7 cellular contexts compared by ENCODE assay signal in the genomic region with DNA sequence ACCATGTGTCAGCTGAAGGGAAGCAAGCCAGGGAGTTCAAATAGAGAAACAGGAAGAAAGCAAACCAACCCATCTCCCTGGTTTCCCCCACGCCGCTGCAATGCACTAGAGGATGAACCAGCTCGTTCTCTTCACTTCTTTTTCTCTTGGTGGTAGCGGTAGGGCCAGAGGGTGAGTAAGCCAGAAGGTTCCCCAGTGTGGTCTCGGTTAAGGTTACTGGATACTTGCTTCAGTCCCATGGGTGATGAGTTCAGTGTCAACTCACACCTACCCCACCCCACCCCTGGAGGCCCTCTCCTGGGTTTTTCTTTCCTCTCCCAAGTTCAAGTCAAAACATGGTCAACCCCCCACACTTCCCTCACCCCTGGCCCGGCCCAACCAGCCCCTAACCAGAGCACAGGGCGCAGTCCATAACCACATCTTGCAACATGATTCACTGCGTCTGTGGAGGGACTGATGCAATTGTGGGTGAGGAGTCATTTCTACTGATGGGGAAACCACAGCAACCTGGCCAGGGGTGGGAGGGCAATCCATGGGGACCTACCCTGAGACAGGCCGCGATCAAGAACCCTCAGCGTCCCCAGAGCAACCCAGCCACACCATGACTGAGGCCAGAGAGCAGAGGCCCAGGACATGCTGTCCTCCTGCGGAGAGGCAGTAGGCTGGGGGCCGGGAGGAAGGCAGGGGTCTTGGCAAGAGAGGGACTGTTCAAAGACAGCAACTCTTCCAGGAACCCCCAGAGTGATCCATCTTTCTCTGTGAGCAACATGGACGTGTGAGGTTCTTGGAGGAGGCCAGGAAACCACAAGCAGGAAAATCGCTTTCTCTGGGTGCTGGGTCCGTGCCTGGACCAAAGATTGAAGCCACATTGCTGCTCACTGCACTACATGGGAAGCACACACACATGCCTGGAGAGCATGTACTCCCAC.
DNase-seq lines count a peak whose midpoint lies in the region; ATAC-seq, FAIRE-seq and TF ChIP-seq lines count a peak whose summit lies in the region.

No MANE protein-coding gene starts in this region.

- RAD21 ChIA-PET in GM12878 (lab: Charles Lee; ENCODE audit: unreplicated experiment), result interaction anchor here (0.8 to 3.5 kb wide), 12 partner anchors 10 to 1008 kb away, joined by 4 to 21 read pairs (median 6); no protein-coding TSS in a partner anchor

- in situ Hi-C loops in GM12878 (cut with MboI), result loop anchor here (5.0 kb wide), 2 partner anchors 729 to 1019 kb away; no protein-coding TSS in a partner anchor

- 6% methylated on average over 16 of the region's 16 CpGs for WGBS in GM12878 (ENCODE audit: insufficient coverage, insufficient replicate concordance, low lambda C conversion rate, missing lambda C conversion rate)

- intact Hi-C loops in GM12878 (cut with micrococcal nuclease; ENCODE audit: unreplicated experiment), result loop anchor here (2.0 to 10.0 kb wide), 6 partner anchors 24 to 909 kb away; no protein-coding TSS in a partner anchor

- peak; percentile 38 for FAIRE-seq in GM12878 (lab: Jason Lieb, UNC)

- H3K36me3 ChIP-seq in SJSA1 (no peaks in the 10 kb centered on the region), GM12878 (ENCODE audit: control insufficient read depth in 2 of 2, insufficient read depth in 2 of 2, low read length in 1 of 2) (no peaks in the 10 kb centered on the region)

- TF ChIP-seq CTCF in GM12878 (IDR thresholded peaks at IDR 0.05 in 2 of 3, conservative IDR thresholded peaks at IDR 0.05 in 1 of 3; ENCODE audit: control insufficient read depth in 2 of 3, extremely low read depth in 1 of 3, insufficient read depth in 1 of 3, low read depth in 3 of 3, low read length in 3 of 3), result no peak

- ATAC-seq in GM19023 (IDR thresholded peaks at IDR 0.05; ENCODE audit: unreplicated experiment) (peak; percentile 72), HG03039 (IDR thresholded peaks at IDR 0.05; ENCODE audit: unreplicated experiment) (peak; percentile 55), GM12878 (peak; percentile 89)

- peak overlapping the region; percentile 65 for H3K4me2 ChIP-seq in GM12878 (ENCODE audit: control insufficient read depth, insufficient read depth)

- H3K27me3 ChIP-seq in SJSA1 (replicated peaks), result no peaks in the 10 kb centered on the region
- H3K27me3 ChIP-seq in GM12878 (replicated peaks in 1 of 2; ENCODE audit: control insufficient read depth in 2 of 2, insufficient read depth in 2 of 2, low read length in 1 of 2), result no peaks in the 10 kb centered on the region; a peak in 1 of 4 replicates

- no peak overlapping the region for H2AFZ ChIP-seq in GM12878 (ENCODE audit: control insufficient read depth, low read depth, low read length)

- H3K79me2 ChIP-seq in GM12878 (ENCODE audit: control insufficient read depth, insufficient read depth, low read length), result no peaks in the 10 kb centered on the region

- H3K9ac ChIP-seq in GM12878 (ENCODE audit: control insufficient read depth, insufficient read depth, low read length), result no peak overlapping the region

- H3K4me3 ChIP-seq in SJSA1, result no peak overlapping the region
- H3K4me3 ChIP-seq in GM12878, result no peak overlapping the region

- CTCF ChIA-PET in GM12878 (lab: Yijun Ruan, JAX), result interaction anchor here (0.8 to 4.6 kb wide), 19 partner anchors 11 to 1011 kb away, joined by 3 to 52 read pairs (median 6); no protein-coding TSS in a partner anchor

- H3K9me3 ChIP-seq in SJSA1 (replicated peaks) (no peaks in the 10 kb centered on the region), GM12878 (replicated peaks; ENCODE audit: control insufficient read depth, insufficient read depth, low read length) (no peaks in the 10 kb centered on the region; the same call in 2 of the 3 replicates)

- H3K27ac ChIP-seq in SJSA1 (no peak overlapping the region), GM12878 (ENCODE audit: control insufficient read depth, insufficient read depth) (peak overlapping the region; percentile 47)

- TF ChIP-seq RAD21 in GM12878 (IDR thresholded peaks at IDR 0.05; ENCODE audit: insufficient read depth, low read depth, low read length), result no peak

- peak; percentile 37 to 62 for DNase-seq in SJSA1 (ENCODE audit: low read depth in 1 of 2, low spot score in 2 of 2)
- peak; percentile 91 for DNase-seq in GM12878 (ENCODE audit: low read depth, low spot score)
- peak; percentile 95 for DNase-seq in renal cortical epithelial cell (ENCODE audit: low read depth)
- DNase-seq in NCI-H2196 treated with DMSO at 0.1 percent for 48 hours (lab: John Stamatoyannopoulos, UW; ENCODE audit: unreplicated experiment), result no peak
- DNase-seq in mucosa of gallbladder (ENCODE audit: low spot score), result no peak

- peaks cover 22% of the 10 kb centered on the region for H3K4me1 ChIP-seq in SJSA1 (replicated peaks)
- peaks cover 37% of the 10 kb centered on the region for H3K4me1 ChIP-seq in GM12878 (ENCODE audit: control insufficient read depth, insufficient read depth, low read length)

- BruUV-seq in GM12878 (replicated peaks; lab: Mats Ljungman, UMichigan), result no TSS peak

- POLR2A ChIA-PET in GM12878 (lab: Charles Lee), result interaction anchor here (0.6 to 0.9 kb wide), 2 partner anchors 18 to 23 kb away, joined by 3 read pairs; no protein-coding TSS in a partner anchor

- TF ChIP-seq POLR2A in GM12878 (IDR thresholded peaks at IDR 0.05; ENCODE audit: low read depth, low read length), result 0 out of 2 replicates have a peak, but pooled peaks have one; percentile 25

- H4K20me1 ChIP-seq in GM12878 (ENCODE audit: control insufficient read depth, insufficient read depth), result no peaks in the 10 kb centered on the region

- SMC1A ChIA-PET in GM12878 (lab: Charles Lee; ENCODE audit: uncharacterized antibody, unreplicated experiment), result interaction anchor here (0.7 to 5.4 kb wide), 12 partner anchors 9 to 1018 kb away, joined by 3 to 46 read pairs (median 3); no protein-coding TSS in a partner anchor

- peak; percentile 54 to 75; a peak in 2 of 4 replicates for TF ChIP-seq EP300 in GM12878 (IDR thresholded peaks at IDR 0.05; ENCODE audit: borderline replicate concordance in 1 of 2, control insufficient read depth in 1 of 2, low read depth in 2 of 2, low read length in 2 of 2)

TF ChIP-seq in GM12878, 131 proteins besides CTCF, POLR2A, EP300 and RAD21 (continues in another document):
- TF ChIP-seq GATAD2B (conservative IDR thresholded peaks at IDR 0.05; ENCODE audit: low read depth) (peak; percentile 70; the same call in 1 of the 2 replicates), KAT2A (conservative IDR thresholded peaks at IDR 0.05; ENCODE audit: control insufficient read depth, low read depth, low read length) (no peak), SMAD1 (IDR thresholded peaks at IDR 0.05; ENCODE audit: low read depth, partially characterized antibody) (no peak), ATF3 (IDR thresholded peaks at IDR 0.05; ENCODE audit: borderline replicate concordance, extremely low read depth, low read depth, low read length) (no peak), HDAC2 (IDR thresholded peaks at IDR 0.05) (no peak), ZBED1 (IDR thresholded peaks at IDR 0.05; ENCODE audit: borderline replicate concordance) (peak; percentile 88), SIN3A (IDR thresholded peaks at IDR 0.05; ENCODE audit: low read depth, low read length) (no peak), YBX1 (IDR thresholded peaks at IDR 0.05) (no peak), E2F4 (IDR thresholded peaks at IDR 0.05; ENCODE audit: low read depth, low read length) (no peak), GABPA (IDR thresholded peaks at IDR 0.05; ENCODE audit: low read depth) (0 out of 2 replicates have a peak, but pooled peaks have one; percentile 51), PAX5 (IDR thresholded peaks at IDR 0.05; ENCODE audit: borderline replicate concordance, low read depth, low read length) (peak; percentile 89), BACH1 (IDR thresholded peaks at IDR 0.05; ENCODE audit: borderline replicate concordance) (0 out of 2 replicates have a peak, but pooled peaks have one; percentile 46)
- TF ChIP-seq, protein P1, sequence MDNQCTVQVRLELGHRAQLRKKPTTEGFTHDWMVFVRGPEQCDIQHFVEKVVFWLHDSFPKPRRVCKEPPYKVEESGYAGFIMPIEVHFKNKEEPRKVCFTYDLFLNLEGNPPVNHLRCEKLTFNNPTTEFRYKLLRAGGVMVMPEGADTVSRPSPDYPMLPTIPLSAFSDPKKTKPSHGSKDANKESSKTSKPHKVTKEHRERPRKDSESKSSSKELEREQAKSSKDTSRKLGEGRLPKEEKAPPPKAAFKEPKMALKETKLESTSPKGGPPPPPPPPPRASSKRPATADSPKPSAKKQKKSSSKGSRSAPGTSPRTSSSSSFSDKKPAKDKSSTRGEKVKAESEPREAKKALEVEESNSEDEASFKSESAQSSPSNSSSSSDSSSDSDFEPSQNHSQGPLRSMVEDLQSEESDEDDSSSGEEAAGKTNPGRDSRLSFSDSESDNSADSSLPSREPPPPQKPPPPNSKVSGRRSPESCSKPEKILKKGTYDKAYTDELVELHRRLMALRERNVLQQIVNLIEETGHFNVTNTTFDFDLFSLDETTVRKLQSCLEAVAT (IDR thresholded peaks at IDR 0.05), result peak; percentile 95

Comparison
In these comparisons a context has a peak if more than half of its experiments do, and no peak if none do; other contexts are left out.
1. DNase-seq: peak in SJSA1 (2 of 2), GM12878 (single experiment) and renal cortical epithelial cell (single experiment); none in NCI-H2196 treated with DMSO at 0.1 percent for 48 hours (single experiment) and mucosa of gallbladder (single experiment).
2. Peak in every context shown above with its lines, with median percentiles within 50 percentile points of each other: ATAC-seq.